ENCODE assay signal across 8 cellular contexts in genomic region chr15:40470423-40471104, GRCh38. TPM values are rescaled to one million over a fixed set of nuclear protein-coding genes. Genes with fewer than 3 reads are reported as not detected.
A peak's percentile ranks its signal among the peaks of the same experiment; 100 is the strongest.
DNase-seq lines count a peak whose midpoint lies in the region; ATAC-seq and TF ChIP-seq lines count a peak whose summit lies in the region.

Gene CHST14, plus strand, starts transcription at chr15:40470984. Its CDS starts 230 bp downstream, at chr15:40471214.

- peaks cover 63% of the 10 kb centered on the region for H3K4me1 Mint-ChIP-seq in stimulated activated naive CD8-positive, alpha-beta T cell treated with anti-CD3 and anti-CD28 coated beads, Interleukin-15, amount 100 ng/mL, for 72 hours

- peak; percentile 48 to 57 for DNase-seq in SHP77 (lab: John Stamatoyannopoulos, UW)
- DNase-seq in SHP77 treated with DMSO at 0.1 percent for 48 hours (lab: John Stamatoyannopoulos, UW) = no peak
- peak; percentile 16 for DNase-seq in NOMO-1 treated with dmso at 0.1 percent for 144 hours (lab: John Stamatoyannopoulos, UW; ENCODE audit: unreplicated experiment)
- peak; percentile 70 for DNase-seq in activated T-cell treated with anti-CD3 and anti-CD28 coated beads, Interleukin-2, amount 50 U/mL, for 1 hour
- DNase-seq in erythroblast (lab: John Stamatoyannopoulos, UW) = peak; percentile 47 to 58
- peak; percentile 22 for DNase-seq in mucosa of gallbladder (ENCODE audit: low spot score)
- peak; percentile 38 to 43 for DNase-seq in stimulated activated naive CD8-positive, alpha-beta T cell treated with anti-CD3 and anti-CD28 coated beads, Interleukin-15, amount 100 ng/mL, for 72 hours

- H3K9me3 Mint-ChIP-seq in stimulated activated naive CD8-positive, alpha-beta T cell treated with anti-CD3 and anti-CD28 coated beads, Interleukin-15, amount 100 ng/mL, for 72 hours = no peaks in the 10 kb centered on the region

- ATAC-seq in HG02885 (IDR thresholded peaks at IDR 0.05; ENCODE audit: poor library complexity, unreplicated experiment) = peak; percentile 77
- peak; percentile 75 for ATAC-seq in stimulated activated naive CD8-positive, alpha-beta T cell treated with anti-CD3 and anti-CD28 coated beads, Interleukin-15, amount 100 ng/mL, for 72 hours

- H3K27me3 Mint-ChIP-seq in stimulated activated naive CD8-positive, alpha-beta T cell treated with anti-CD3 and anti-CD28 coated beads, Interleukin-15, amount 100 ng/mL, for 72 hours = no peaks in the 10 kb centered on the region

- H3K4me3 Mint-ChIP-seq in stimulated activated naive CD8-positive, alpha-beta T cell treated with anti-CD3 and anti-CD28 coated beads, Interleukin-15, amount 100 ng/mL, for 72 hours = peak within 1 kb of the TSS; percentile 81 to 88

- no peak for TF ChIP-seq POLR2A in erythroblast (IDR thresholded peaks at IDR 0.05; ENCODE audit: low read length)

- peak within 1 kb of the TSS; percentile 91 to 95 for H3K27ac Mint-ChIP-seq in stimulated activated naive CD8-positive, alpha-beta T cell treated with anti-CD3 and anti-CD28 coated beads, Interleukin-15, amount 100 ng/mL, for 72 hours

RNA-seq across cellular contexts. Expression of gene CHST14, which starts in this region (rescaled TPM):
- 15.8 TPM for total RNA-seq in mucosa of gallbladder
